23 cellular contexts compared by ENCODE assay signal in genomic region chr17:81707725-81708646, GRCh38. TPM values are rescaled to one million over a fixed set of nuclear protein-coding genes. Genes with fewer than 3 reads are reported as not detected.
A peak's percentile ranks its signal among the peaks of the same experiment; 100 is the strongest.
DNase-seq lines count a peak whose midpoint lies in the region; ATAC-seq, FAIRE-seq and TF ChIP-seq lines count a peak whose summit lies in the region.
"Had no signal": no experiment of that assay in that cellular context is flagged by ENCODE, and none has a peak within 500 bp of the region (broad histone marks: within the 10 kb centered on the region; RNA-seq: fewer than 3 reads in every experiment).

No MANE protein-coding gene starts in this region.

- no peak for TF ChIP-seq CTCF in HepG2 (CRISPR knock-in tag; IDR thresholded peaks at IDR 0.05)
- no peak for TF ChIP-seq CTCF in right lobe of liver (IDR thresholded peaks at IDR 0.05)
- no peak for TF ChIP-seq CTCF in Panc1 (IDR thresholded peaks at IDR 0.05)

- H3K27me3 Mint-ChIP-seq in natural killer cell treated with Interleukin-12 subunit alpha and Interleukin-12 subunit beta and Interleukin-15 and Interleukin-18, amount 100 ng/mL, for 72 hours: no peaks in the 10 kb centered on the region
- H3K27me3 Mint-ChIP-seq: activated naive CD8-positive, alpha-beta T cell; central memory CD8-positive, alpha-beta T cell; stimulated activated memory B cell treated with anti-CD40 and anti-IgM and Interleukin-4, amounts not matched to agents 10 μg/mL and 1 μg/mL and 100 μg/mL, for 72 hours had no signal

- peaks cover 28% of the 10 kb centered on the region for H3K79me2 ChIP-seq in HepG2 (ENCODE audit: insufficient read depth, low read length)

- DNase-seq in HepG2 (ENCODE audit: low spot score): no peak
- no peak for DNase-seq in right lobe of liver
- DNase-seq in Panc1 (ENCODE audit: low read depth, low spot score): no peak
- DNase-seq in CD1c-positive myeloid dendritic cell (ENCODE audit: extremely low spot score): no peak
- no peak for DNase-seq in natural killer cell treated with Interleukin-12 subunit alpha and Interleukin-12 subunit beta and Interleukin-15 and Interleukin-18, amount 100 ng/mL, for 72 hours (ENCODE audit: low spot score)
- DNase-seq in Ammon's horn (ENCODE audit: low spot score): no peak
- DNase-seq: DMS153, mammary epithelial cell, NCI-H1048, NCI-H187 treated with DMSO at 0.1 percent for 48 hours, NCI-H2227 treated with DMSO at 0.1 percent for 48 hours, NCI-H748 treated with DMSO at 0.1 percent for 48 hours, SHP77 treated with DMSO at 0.1 percent for 48 hours, small intestine had no signal

- no peak for FAIRE-seq in HepG2 (lab: Jason Lieb, UNC)
- FAIRE-seq: GM19239, small intestine had no signal

- POLR2A ChIA-PET in HepG2 (lab: Yijun Ruan, JAX): interaction anchor here (1.3 to 4.2 kb wide), 4 partner anchors 19 to 153 kb away, joined by 3 to 25 read pairs (median 10); partner anchors contain the start of genes ARL16, HGS and P4HB
- POLR2A ChIA-PET in Panc1 (lab: Charles Lee): interaction anchor here (0.5 kb wide), 1 partner anchor 518 kb away, joined by 4 read pairs; no protein-coding TSS in a partner anchor

- CTCF ChIA-PET in HepG2 (lab: Yijun Ruan, JAX; ENCODE audit: low intra/inter-chr PET ratio, low total read pairs): no interaction called here
- CTCF ChIA-PET in Panc1 (lab: Charles Lee): no interaction called here

- H3K36me3 ChIP-seq in HepG2 (replicated peaks in 1 of 2; ENCODE audit: control insufficient read depth in 1 of 2, insufficient read depth in 2 of 2, low read length in 2 of 2) (peaks cover 18 to 37% of the 10 kb centered on the region in 2 experiments), right lobe of liver (peaks cover 0 to 35% (median 12%) of the 10 kb centered on the region in 4 donors), Panc1 (ENCODE audit: control insufficient read depth, insufficient read depth, low read length) (peaks cover 18% of the 10 kb centered on the region; the same call in 1 of the 2 replicates)
- H3K36me3 ChIP-seq: neutrophil had no signal

- peaks cover 15 to 16% of the 10 kb centered on the region in 2 donors for H3K4me1 Mint-ChIP-seq in natural killer cell treated with Interleukin-12 subunit alpha and Interleukin-12 subunit beta and Interleukin-15 and Interleukin-18, amount 100 ng/mL, for 72 hours (ENCODE audit: low read depth in 2 of 2)

- H2AFZ ChIP-seq in HepG2 (ENCODE audit: low read length): no peak overlapping the region

- ATAC-seq in HepG2: no peak
- no peak for ATAC-seq in right lobe of liver
- ATAC-seq in Panc1: no peak
- no peak for ATAC-seq in natural killer cell treated with Interleukin-12 subunit alpha and Interleukin-12 subunit beta and Interleukin-15 and Interleukin-18, amount 100 ng/mL, for 72 hours
- ATAC-seq: CD8-positive, alpha-beta T cell; stimulated activated memory B cell treated with anti-CD40 and anti-IgM and Interleukin-4, amounts not matched to agents 10 μg/mL and 1 μg/mL and 100 μg/mL, for 72 hours had no signal

- H4K20me1 ChIP-seq in HepG2 (ENCODE audit: insufficient read depth, low read length): no peaks in the 10 kb centered on the region

- H3K4me1 ChIP-seq in HepG2 (ENCODE audit: insufficient read depth, low read length) (peaks cover 32% of the 10 kb centered on the region), right lobe of liver (peaks cover 0 to 28% (median 11%) of the 10 kb centered on the region in 4 donors), Panc1 (ENCODE audit: control insufficient read depth, insufficient read depth, low read length) (peaks cover 27% of the 10 kb centered on the region)

- peak in 1 of 2 experiments; percentile 8; a peak in 2 of 4 replicates for TF ChIP-seq POLR2A in HepG2 (IDR thresholded peaks at IDR 0.05; ENCODE audit: insufficient read depth in 1 of 2, low read depth in 2 of 2, low read length in 2 of 2)
- TF ChIP-seq POLR2A in right lobe of liver (IDR thresholded peaks at IDR 0.05): no peak

- no peak overlapping the region for H3K27ac Mint-ChIP-seq in natural killer cell treated with Interleukin-12 subunit alpha and Interleukin-12 subunit beta and Interleukin-15 and Interleukin-18, amount 100 ng/mL, for 72 hours
- H3K27ac Mint-ChIP-seq: activated naive CD8-positive, alpha-beta T cell; activated T-helper 1 cell treated with anti-CD3 and anti-CD28 coated beads, Interleukin-12 subunit alpha, Interleukin-12 subunit beta, Interleukin-2, Interleukin-4 antibody, amounts not matched to agents 30 ng/mL and 10 ng/mL and 1 ng/mL, durations not matched to agents 14 hours and 24 hours and 36 hours; stimulated activated memory B cell treated with anti-CD40 and anti-IgM and Interleukin-4, amounts not matched to agents 10 μg/mL and 1 μg/mL and 100 μg/mL, for 72 hours had no signal

- no peaks in the 10 kb centered on the region; a peak in 1 of 5 replicates for H3K27me3 ChIP-seq in HepG2 (ENCODE audit: control insufficient read depth in 1 of 2, insufficient read depth in 2 of 2, low read length in 2 of 2)
- H3K27me3 ChIP-seq in right lobe of liver: no peaks in the 10 kb centered on the region
- no peaks in the 10 kb centered on the region for H3K27me3 ChIP-seq in Panc1 (ENCODE audit: control insufficient read depth, insufficient read depth, low read length)
- H3K27me3 ChIP-seq: ascending aorta, neutrophil, suprapubic skin had no signal

- no peak overlapping the region for H3K4me3 Mint-ChIP-seq in natural killer cell treated with Interleukin-12 subunit alpha and Interleukin-12 subunit beta and Interleukin-15 and Interleukin-18, amount 100 ng/mL, for 72 hours
- H3K4me3 Mint-ChIP-seq: activated naive CD8-positive, alpha-beta T cell; activated T-helper 1 cell treated with anti-CD3 and anti-CD28 coated beads, Interleukin-12 subunit alpha, Interleukin-12 subunit beta, Interleukin-2, Interleukin-4 antibody, amounts not matched to agents 30 ng/mL and 10 ng/mL and 1 ng/mL, durations not matched to agents 14 hours and 24 hours and 36 hours; CD8-positive, alpha-beta T cell; central memory CD8-positive, alpha-beta T cell; stimulated activated memory B cell treated with anti-CD40 and anti-IgM and Interleukin-4, amounts not matched to agents 10 μg/mL and 1 μg/mL and 100 μg/mL, for 72 hours had no signal

- H3K9me3 Mint-ChIP-seq in natural killer cell treated with Interleukin-12 subunit alpha and Interleukin-12 subunit beta and Interleukin-15 and Interleukin-18, amount 100 ng/mL, for 72 hours: no peaks in the 10 kb centered on the region
- H3K9me3 Mint-ChIP-seq: activated T-helper 1 cell treated with anti-CD3 and anti-CD28 coated beads, Interleukin-12 subunit alpha, Interleukin-12 subunit beta, Interleukin-2, Interleukin-4 antibody, amounts not matched to agents 30 ng/mL and 10 ng/mL and 1 ng/mL, durations not matched to agents 14 hours and 24 hours and 36 hours; CD8-positive, alpha-beta T cell; central memory CD8-positive, alpha-beta T cell; stimulated activated memory B cell treated with anti-CD40 and anti-IgM and Interleukin-4, amounts not matched to agents 10 μg/mL and 1 μg/mL and 100 μg/mL, for 72 hours had no signal

- no peak for TF ChIP-seq EP300 in HepG2 (IDR thresholded peaks at IDR 0.05; ENCODE audit: low read depth in 2 of 2, low read length in 2 of 2)
- TF ChIP-seq EP300 in HepG2 (CRISPR knock-in tag; IDR thresholded peaks at IDR 0.05; ENCODE audit: borderline replicate concordance): no peak

- no peak overlapping the region for H3K27ac ChIP-seq in HepG2 (ENCODE audit: extremely low read length, insufficient read depth, low read length)
- H3K27ac ChIP-seq in right lobe of liver: no peak overlapping the region
- peak overlapping the region; percentile 7; the same call in 1 of the 2 replicates for H3K27ac ChIP-seq in Panc1 (ENCODE audit: low read length)
- H3K27ac ChIP-seq: ascending aorta, neutrophil, suprapubic skin had no signal

- peaks cover 4% of the 10 kb centered on the region for H3K36me3 Mint-ChIP-seq in natural killer cell treated with Interleukin-12 subunit alpha and Interleukin-12 subunit beta and Interleukin-15 and Interleukin-18, amount 100 ng/mL, for 72 hours

- H3K4me3 ChIP-seq in HepG2 (replicated peaks in 1 of 3; ENCODE audit: insufficient read depth in 1 of 3, low read depth in 2 of 3, low read length in 3 of 3): no peak overlapping the region
- H3K4me3 ChIP-seq in right lobe of liver: no peak overlapping the region
- H3K4me3 ChIP-seq in Panc1 (ENCODE audit: low read depth in 2 of 2, low read length in 2 of 2): no peak overlapping the region
- H3K4me3 ChIP-seq: ascending aorta, suprapubic skin had no signal

- TF ChIP-seq RAD21 in HepG2 (CRISPR knock-in tag; IDR thresholded peaks at IDR 0.05): no peak

- no peak overlapping the region for H3K4me2 ChIP-seq in HepG2 (ENCODE audit: low read depth, low read length)

- in situ Hi-C loops in HepG2 (cut with HindIII; ENCODE audit: extremely low pct_ligation_motif_present, low pct_unique_long_range_greater_than_20kb): no loop called here
- in situ Hi-C loops in Panc1 (cut with HindIII; ENCODE audit: low pct_unique_long_range_greater_than_20kb, low sequenced_read_pairs): no loop called here

- H3K9me3 ChIP-seq in HepG2 (ENCODE audit: low read length) (no peaks in the 10 kb centered on the region), right lobe of liver (no peaks in the 10 kb centered on the region), Panc1 (ENCODE audit: control insufficient read depth, insufficient read depth, low read depth, low read length) (no peaks in the 10 kb centered on the region)
- H3K9me3 ChIP-seq: ascending aorta, neutrophil, suprapubic skin had no signal

- 100% methylated on average over 8 of the region's 25 CpGs for WGBS in HepG2 (ENCODE audit: low lambda C conversion rate)
- 60% methylated on average over 1 of the region's 25 CpGs for WGBS in right lobe of liver (ENCODE audit: insufficient coverage, low coverage, low lambda C conversion rate, missing lambda C conversion rate)

- H3K9ac ChIP-seq in HepG2 (ENCODE audit: insufficient read depth, low read depth, low read length): no peak overlapping the region

- BruUV-seq in HepG2 (replicated peaks; lab: Mats Ljungman, UMichigan) (no TSS peak), Panc1 (replicated peaks; lab: Mats Ljungman, UMichigan) (no TSS peak)

- intact Hi-C loops in HepG2 (cut with micrococcal nuclease; ENCODE audit: unreplicated experiment) (no loop called here), right lobe of liver (cut with DNase I) (loop anchor here in 1 of 2 donors (5.0 kb wide), 1 partner anchor 36 kb away; no protein-coding TSS in a partner anchor), Panc1 (cut with micrococcal nuclease; ENCODE audit: unreplicated experiment) (no loop called here)

RNA-seq across cellular contexts. Expression of gene SLC25A10, which starts 4.1 kb away (rescaled TPM):
- total RNA-seq in HepG2 (2016; rRNA removed; fragmentation: Illumina TruSeq; extraction: Trizol) (111 and 140 TPM in 2 replicates), right lobe of liver (10 to 100 TPM; 35.6 to 92.0 (median 72.7) TPM), Panc1 (2021; ENCODE audit: unreplicated experiment) (81.2 TPM)
- total RNA-seq in HepG2 (2016; cell fraction: cytosol; rRNA removed; fragmentation: Illumina TruSeq; extraction: Trizol; ENCODE audit: low read depth): 76.5 and 89.9 TPM in 2 replicates
- total RNA-seq in HepG2 (2016; cell fraction: insoluble cytoplasmic fraction; rRNA removed; fragmentation: Illumina TruSeq; extraction: Trizol): 100 and 147 TPM in 2 replicates
- 143 and 165 TPM in 2 replicates for total RNA-seq in HepG2 (2016; cell fraction: membrane; rRNA removed; fragmentation: Illumina TruSeq; extraction: Trizol)
- 53.5 and 61.2 TPM in 2 replicates for total RNA-seq in HepG2 (2016; cell fraction: nucleus; rRNA removed; fragmentation: Illumina TruSeq; extraction: Trizol)
- polyA plus RNA-seq in HepG2 (2011; rRNA removed): 46.5 and 59.7 TPM in 2 replicates
- polyA plus RNA-seq in HepG2 (2011; cell fraction: cytosol; rRNA removed): 37.0 and 59.3 TPM in 2 replicates
- 97.5 and 120 TPM in 2 replicates for polyA plus RNA-seq in HepG2 (2011; cell fraction: nucleus; rRNA removed)
- 28.3 and 32.0 TPM in 2 replicates for polyA plus RNA-seq in HepG2 (2012)
- polyA plus RNA-seq in HepG2 (2016; cell fraction: cytosol; fragmentation: Illumina TruSeq; extraction: Trizol; ENCODE audit: low read depth): 77.4 and 92.5 TPM in 2 replicates
- 90.7 and 117 TPM in 2 replicates for polyA plus RNA-seq in HepG2 (2016; cell fraction: insoluble cytoplasmic fraction; fragmentation: Illumina TruSeq; extraction: Trizol; ENCODE audit: low read depth)
- polyA plus RNA-seq in HepG2 (2016; cell fraction: membrane; fragmentation: Illumina TruSeq; extraction: Trizol; ENCODE audit: low read depth): 117 and 123 TPM in 2 replicates
- 106 and 108 TPM in 2 replicates for polyA plus RNA-seq in HepG2 (2016; cell fraction: nucleus; fragmentation: Illumina TruSeq; extraction: Trizol; ENCODE audit: insufficient read depth, low read depth)
- polyA minus RNA-seq in HepG2 (2011; rRNA and poly(A)+ RNA removed; ENCODE audit: low replicate concordance): 55.9 and 103 TPM in 2 replicates
- 23.3 and 25.9 TPM in 2 replicates for polyA minus RNA-seq in HepG2 (2011; cell fraction: cytosol; rRNA and poly(A)+ RNA removed)
- polyA minus RNA-seq in HepG2 (2011; cell fraction: nucleus; rRNA and poly(A)+ RNA removed): 32.0 and 34.5 TPM in 2 replicates
- polyA plus RNA-seq in Panc1 (2012; ENCODE audit: insufficient read length): 87.0 TPM
- 10 to 100 TPM; 17.5 to 36.3 TPM for total RNA-seq in natural killer cell treated with Interleukin-12 subunit alpha and Interleukin-12 subunit beta and Interleukin-15 and Interleukin-18, amount 100 ng/mL, for 72 hours

RNA-seq across cellular contexts. Expression of gene MRPL12, which starts 4.8 kb away (rescaled TPM):
- total RNA-seq in HepG2 (2016; rRNA removed; fragmentation: Illumina TruSeq; extraction: Trizol) (39.1 and 72.5 TPM in 2 replicates), right lobe of liver (100 to 1,000 TPM in 2 of 6 experiments, 10 to 100 TPM in 4; 43.8 to 119 (median 59.3) TPM), Panc1 (2021; ENCODE audit: unreplicated experiment) (157 TPM)
- 76.8 and 84.3 TPM in 2 replicates for total RNA-seq in HepG2 (2016; cell fraction: cytosol; rRNA removed; fragmentation: Illumina TruSeq; extraction: Trizol; ENCODE audit: low read depth)
- 47.2 and 70.7 TPM in 2 replicates for total RNA-seq in HepG2 (2016; cell fraction: insoluble cytoplasmic fraction; rRNA removed; fragmentation: Illumina TruSeq; extraction: Trizol)
- total RNA-seq in HepG2 (2016; cell fraction: membrane; rRNA removed; fragmentation: Illumina TruSeq; extraction: Trizol): 95.6 and 107 TPM in 2 replicates
- total RNA-seq in HepG2 (2016; cell fraction: nucleus; rRNA removed; fragmentation: Illumina TruSeq; extraction: Trizol): 26.8 and 29.8 TPM in 2 replicates
- 94.1 and 112 TPM in 2 replicates for polyA plus RNA-seq in HepG2 (2011; rRNA removed)
- polyA plus RNA-seq in HepG2 (2011; cell fraction: cytosol; rRNA removed): 137 and 215 TPM in 2 replicates
- 94.6 and 96.1 TPM in 2 replicates for polyA plus RNA-seq in HepG2 (2011; cell fraction: nucleus; rRNA removed)
- polyA plus RNA-seq in HepG2 (2012): 83.0 and 86.6 TPM in 2 replicates
- 367 and 487 TPM in 2 replicates for polyA plus RNA-seq in HepG2 (2016; cell fraction: cytosol; fragmentation: Illumina TruSeq; extraction: Trizol; ENCODE audit: low read depth)
- 281 and 289 TPM in 2 replicates for polyA plus RNA-seq in HepG2 (2016; cell fraction: insoluble cytoplasmic fraction; fragmentation: Illumina TruSeq; extraction: Trizol; ENCODE audit: low read depth)
- 273 and 345 TPM in 2 replicates for polyA plus RNA-seq in HepG2 (2016; cell fraction: membrane; fragmentation: Illumina TruSeq; extraction: Trizol; ENCODE audit: low read depth)
- polyA plus RNA-seq in HepG2 (2016; cell fraction: nucleus; fragmentation: Illumina TruSeq; extraction: Trizol; ENCODE audit: insufficient read depth, low read depth): 148 and 167 TPM in 2 replicates
- 58.6 and 62.0 TPM in 2 replicates for polyA minus RNA-seq in HepG2 (2011; rRNA and poly(A)+ RNA removed; ENCODE audit: low replicate concordance)
- 34.6 and 36.8 TPM in 2 replicates for polyA minus RNA-seq in HepG2 (2011; cell fraction: cytosol; rRNA and poly(A)+ RNA removed)
- 24.0 and 29.4 TPM in 2 replicates for polyA minus RNA-seq in HepG2 (2011; cell fraction: nucleus; rRNA and poly(A)+ RNA removed)
- 199 TPM for polyA plus RNA-seq in Panc1 (2012; ENCODE audit: insufficient read length)
- total RNA-seq in natural killer cell treated with Interleukin-12 subunit alpha and Interleukin-12 subunit beta and Interleukin-15 and Interleukin-18, amount 100 ng/mL, for 72 hours: 100 to 1,000 TPM in 1 of 2 donors, 10 to 100 TPM in 1; 98.7 to 226 TPM

RNA-seq across cellular contexts. Expression of gene HGS, which starts 24.2 kb away (rescaled TPM):
- total RNA-seq in HepG2 (2016; rRNA removed; fragmentation: Illumina TruSeq; extraction: Trizol) (54.1 and 73.3 TPM in 2 replicates), right lobe of liver (10 to 100 TPM; 30.6 to 46.3 (median 37.3) TPM), Panc1 (2021; ENCODE audit: unreplicated experiment) (240 TPM)
- total RNA-seq in HepG2 (2016; cell fraction: cytosol; rRNA removed; fragmentation: Illumina TruSeq; extraction: Trizol; ENCODE audit: low read depth): 23.7 and 25.3 TPM in 2 replicates
- total RNA-seq in HepG2 (2016; cell fraction: insoluble cytoplasmic fraction; rRNA removed; fragmentation: Illumina TruSeq; extraction: Trizol): 46.3 and 75.5 TPM in 2 replicates
- 26.2 and 27.2 TPM in 2 replicates for total RNA-seq in HepG2 (2016; cell fraction: membrane; rRNA removed; fragmentation: Illumina TruSeq; extraction: Trizol)
- total RNA-seq in HepG2 (2016; cell fraction: nucleus; rRNA removed; fragmentation: Illumina TruSeq; extraction: Trizol): 61.6 and 70.3 TPM in 2 replicates
- 78.1 and 85.3 TPM in 2 replicates for polyA plus RNA-seq in HepG2 (2011; rRNA removed)
- polyA plus RNA-seq in HepG2 (2011; cell fraction: cytosol; rRNA removed): 23.0 and 37.1 TPM in 2 replicates
- 599 and 842 TPM in 2 replicates for polyA plus RNA-seq in HepG2 (2011; cell fraction: nucleus; rRNA removed)
- 50.3 and 58.5 TPM in 2 replicates for polyA plus RNA-seq in HepG2 (2012)
- polyA plus RNA-seq in HepG2 (2016; cell fraction: cytosol; fragmentation: Illumina TruSeq; extraction: Trizol; ENCODE audit: low read depth): 10.3 and 14.6 TPM in 2 replicates
- 49.0 and 65.5 TPM in 2 replicates for polyA plus RNA-seq in HepG2 (2016; cell fraction: insoluble cytoplasmic fraction; fragmentation: Illumina TruSeq; extraction: Trizol; ENCODE audit: low read depth)
- 20.0 and 26.0 TPM in 2 replicates for polyA plus RNA-seq in HepG2 (2016; cell fraction: membrane; fragmentation: Illumina TruSeq; extraction: Trizol; ENCODE audit: low read depth)
- polyA plus RNA-seq in HepG2 (2016; cell fraction: nucleus; fragmentation: Illumina TruSeq; extraction: Trizol; ENCODE audit: insufficient read depth, low read depth): 239 and 240 TPM in 2 replicates
- 124 and 132 TPM in 2 replicates for polyA minus RNA-seq in HepG2 (2011; rRNA and poly(A)+ RNA removed; ENCODE audit: low replicate concordance)
- polyA minus RNA-seq in HepG2 (2011; cell fraction: cytosol; rRNA and poly(A)+ RNA removed): 22.8 and 27.9 TPM in 2 replicates
- 76.9 and 79.1 TPM in 2 replicates for polyA minus RNA-seq in HepG2 (2011; cell fraction: nucleus; rRNA and poly(A)+ RNA removed)
- 264 TPM for polyA plus RNA-seq in Panc1 (2012; ENCODE audit: insufficient read length)
- total RNA-seq in natural killer cell treated with Interleukin-12 subunit alpha and Interleukin-12 subunit beta and Interleukin-15 and Interleukin-18, amount 100 ng/mL, for 72 hours: 100 to 1,000 TPM; 140 to 220 TPM

RNA-seq across cellular contexts. Expression of gene ARL16, which starts 24.4 kb away (rescaled TPM):
- total RNA-seq in HepG2 (2016; rRNA removed; fragmentation: Illumina TruSeq; extraction: Trizol) (18.8 and 20.8 TPM in 2 replicates), right lobe of liver (10 to 100 TPM in 4 of 6 experiments, 1 to 10 TPM in 2; 5.3 to 16.8 (median 11.1) TPM), Panc1 (2021; ENCODE audit: unreplicated experiment) (52.7 TPM)
- total RNA-seq in HepG2 (2016; cell fraction: cytosol; rRNA removed; fragmentation: Illumina TruSeq; extraction: Trizol; ENCODE audit: low read depth): 17.5 and 20.2 TPM in 2 replicates
- 21.5 and 21.9 TPM in 2 replicates for total RNA-seq in HepG2 (2016; cell fraction: insoluble cytoplasmic fraction; rRNA removed; fragmentation: Illumina TruSeq; extraction: Trizol)
- 24.3 and 26.3 TPM in 2 replicates for total RNA-seq in HepG2 (2016; cell fraction: membrane; rRNA removed; fragmentation: Illumina TruSeq; extraction: Trizol)
- 10.5 and 14.3 TPM in 2 replicates for total RNA-seq in HepG2 (2016; cell fraction: nucleus; rRNA removed; fragmentation: Illumina TruSeq; extraction: Trizol)
- 30.8 and 32.1 TPM in 2 replicates for polyA plus RNA-seq in HepG2 (2011; rRNA removed)
- 30.7 and 36.8 TPM in 2 replicates for polyA plus RNA-seq in HepG2 (2011; cell fraction: cytosol; rRNA removed)
- polyA plus RNA-seq in HepG2 (2011; cell fraction: nucleus; rRNA removed): 21.1 and 26.0 TPM in 2 replicates
- 16.3 and 19.8 TPM in 2 replicates for polyA plus RNA-seq in HepG2 (2012)
- polyA plus RNA-seq in HepG2 (2016; cell fraction: cytosol; fragmentation: Illumina TruSeq; extraction: Trizol; ENCODE audit: low read depth): 22.8 and 26.9 TPM in 2 replicates
- polyA plus RNA-seq in HepG2 (2016; cell fraction: insoluble cytoplasmic fraction; fragmentation: Illumina TruSeq; extraction: Trizol; ENCODE audit: low read depth): 25.4 and 25.5 TPM in 2 replicates
- 24.7 and 30.0 TPM in 2 replicates for polyA plus RNA-seq in HepG2 (2016; cell fraction: membrane; fragmentation: Illumina TruSeq; extraction: Trizol; ENCODE audit: low read depth)
- polyA plus RNA-seq in HepG2 (2016; cell fraction: nucleus; fragmentation: Illumina TruSeq; extraction: Trizol; ENCODE audit: insufficient read depth, low read depth): 41.6 and 53.5 TPM in 2 replicates
- polyA minus RNA-seq in HepG2 (2011; rRNA and poly(A)+ RNA removed; ENCODE audit: low replicate concordance): 17.2 and 24.1 TPM in 2 replicates
- polyA minus RNA-seq in HepG2 (2011; cell fraction: cytosol; rRNA and poly(A)+ RNA removed): 4.7 and 5.4 TPM in 2 replicates
- polyA minus RNA-seq in HepG2 (2011; cell fraction: nucleus; rRNA and poly(A)+ RNA removed): 10.7 and 14.5 TPM in 2 replicates
- 48.7 TPM for polyA plus RNA-seq in Panc1 (2012; ENCODE audit: insufficient read length)
- 10 to 100 TPM; 35.5 to 54.7 TPM for total RNA-seq in natural killer cell treated with Interleukin-12 subunit alpha and Interleukin-12 subunit beta and Interleukin-15 and Interleukin-18, amount 100 ng/mL, for 72 hours

RNA-seq across cellular contexts. Expression of gene CCDC137, which starts 41.4 kb away (rescaled TPM):
- total RNA-seq in HepG2 (2016; rRNA removed; fragmentation: Illumina TruSeq; extraction: Trizol) (34.4 and 39.1 TPM in 2 replicates), right lobe of liver (10 to 100 TPM in 1 of 6 experiments, 1 to 10 TPM in 5; 5.5 to 35.0 (median 6.5) TPM), Panc1 (2021; ENCODE audit: unreplicated experiment) (74.6 TPM)
- total RNA-seq in HepG2 (2016; cell fraction: cytosol; rRNA removed; fragmentation: Illumina TruSeq; extraction: Trizol; ENCODE audit: low read depth): 10.7 and 10.8 TPM in 2 replicates
- total RNA-seq in HepG2 (2016; cell fraction: insoluble cytoplasmic fraction; rRNA removed; fragmentation: Illumina TruSeq; extraction: Trizol): 31.3 and 40.3 TPM in 2 replicates
- 16.9 and 19.0 TPM in 2 replicates for total RNA-seq in HepG2 (2016; cell fraction: membrane; rRNA removed; fragmentation: Illumina TruSeq; extraction: Trizol)
- 20.9 and 21.8 TPM in 2 replicates for total RNA-seq in HepG2 (2016; cell fraction: nucleus; rRNA removed; fragmentation: Illumina TruSeq; extraction: Trizol)
- polyA plus RNA-seq in HepG2 (2011; rRNA removed): 14.6 and 14.7 TPM in 2 replicates
- 10.9 and 12.3 TPM in 2 replicates for polyA plus RNA-seq in HepG2 (2011; cell fraction: cytosol; rRNA removed)
- 18.8 and 20.1 TPM in 2 replicates for polyA plus RNA-seq in HepG2 (2011; cell fraction: nucleus; rRNA removed)
- 15.7 and 20.6 TPM in 2 replicates for polyA plus RNA-seq in HepG2 (2012)
- 6.0 and 6.1 TPM in 2 replicates for polyA plus RNA-seq in HepG2 (2016; cell fraction: cytosol; fragmentation: Illumina TruSeq; extraction: Trizol; ENCODE audit: low read depth)
- 43.6 and 43.8 TPM in 2 replicates for polyA plus RNA-seq in HepG2 (2016; cell fraction: insoluble cytoplasmic fraction; fragmentation: Illumina TruSeq; extraction: Trizol; ENCODE audit: low read depth)
- polyA plus RNA-seq in HepG2 (2016; cell fraction: membrane; fragmentation: Illumina TruSeq; extraction: Trizol; ENCODE audit: low read depth): 11.4 and 11.7 TPM in 2 replicates
- polyA plus RNA-seq in HepG2 (2016; cell fraction: nucleus; fragmentation: Illumina TruSeq; extraction: Trizol; ENCODE audit: insufficient read depth, low read depth): 75.0 and 87.7 TPM in 2 replicates
- 4.1 and 5.1 TPM in 2 replicates for polyA minus RNA-seq in HepG2 (2011; rRNA and poly(A)+ RNA removed; ENCODE audit: low replicate concordance)
- 5.1 and 5.5 TPM in 2 replicates for polyA minus RNA-seq in HepG2 (2011; cell fraction: cytosol; rRNA and poly(A)+ RNA removed)
- polyA minus RNA-seq in HepG2 (2011; cell fraction: nucleus; rRNA and poly(A)+ RNA removed): 7.0 and 8.8 TPM in 2 replicates
- 88.5 TPM for polyA plus RNA-seq in Panc1 (2012; ENCODE audit: insufficient read length)
- total RNA-seq in natural killer cell treated with Interleukin-12 subunit alpha and Interleukin-12 subunit beta and Interleukin-15 and Interleukin-18, amount 100 ng/mL, for 72 hours: 10 to 100 TPM; 38.0 to 90.1 TPM
